1 cellular context compared by ENCODE assay signal in the genomic region with DNA sequence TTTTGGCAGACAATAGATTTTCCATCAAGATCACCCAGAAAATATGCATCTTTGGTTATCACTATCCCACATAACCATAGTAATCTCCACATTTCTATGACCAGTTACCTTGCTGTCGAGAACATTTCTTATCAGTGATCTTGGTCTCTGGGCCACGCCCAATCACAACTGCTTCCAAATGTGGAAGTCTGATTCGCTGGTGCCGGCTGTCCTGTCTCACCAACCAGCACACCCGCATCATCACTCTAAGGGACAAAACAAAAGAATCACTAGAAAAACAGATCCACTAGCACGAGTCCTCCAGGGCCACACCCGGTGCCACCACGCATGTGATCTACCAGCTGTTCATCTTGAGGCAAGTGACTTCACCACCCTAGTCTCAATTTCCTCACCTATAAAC.
TF ChIP-seq lines count a peak whose summit lies in the region.

No MANE protein-coding gene starts in this region.

TF ChIP-seq in K562, 482 proteins besides CTCF, POLR2A, EP300 and RAD21:
- TF ChIP-seq, protein P1, sequence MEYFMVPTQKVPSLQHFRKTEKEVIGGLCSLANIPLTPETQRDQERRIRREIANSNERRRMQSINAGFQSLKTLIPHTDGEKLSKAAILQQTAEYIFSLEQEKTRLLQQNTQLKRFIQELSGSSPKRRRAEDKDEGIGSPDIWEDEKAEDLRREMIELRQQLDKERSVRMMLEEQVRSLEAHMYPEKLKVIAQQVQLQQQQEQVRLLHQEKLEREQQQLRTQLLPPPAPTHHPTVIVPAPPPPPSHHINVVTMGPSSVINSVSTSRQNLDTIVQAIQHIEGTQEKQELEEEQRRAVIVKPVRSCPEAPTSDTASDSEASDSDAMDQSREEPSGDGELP (CRISPR knock-in tag; IDR thresholded peaks at IDR 0.05; ENCODE audit: borderline replicate concordance): 0 out of 2 replicates have a peak, but pooled peaks have one; percentile 36
- no peak for TF ChIP-seq NONO (IDR thresholded peaks at IDR 0.05; ENCODE audit: low read depth in 2 of 2, low read length in 1 of 2)
- TF ChIP-seq NR2C2 (CRISPR knock-in tag; IDR thresholded peaks at IDR 0.05): no peak
- no peak for TF ChIP-seq NR2C2 (tag; IDR thresholded peaks at IDR 0.05)
- 0 out of 2 replicates have a peak, but pooled peaks have one; percentile 2 for TF ChIP-seq SPI1 (IDR thresholded peaks at IDR 0.05; ENCODE audit: borderline replicate concordance, low read depth, low read length)
TF ChIP-seq in K562: peak in this region for 2.
